In genomic region chr22:50218996-50219727, GRCh38 we compare ENCODE assay signal across 1 cellular context.
A peak's percentile ranks its signal among the peaks of the same experiment; 100 is the strongest.
TF ChIP-seq lines count a peak whose summit lies in the region.

No MANE protein-coding gene starts in this region.

TF ChIP-seq in H1, 55 proteins besides CTCF, POLR2A, EP300 and RAD21:
- peak; percentile 36; the same call in 1 of the 2 replicates for TF ChIP-seq E2F6 (IDR thresholded peaks at IDR 0.05)
- TF ChIP-seq USF2 (IDR thresholded peaks at IDR 0.05; ENCODE audit: low read length) = peak; percentile 77
- peak; percentile 90 for TF ChIP-seq MAX (IDR thresholded peaks at IDR 0.05)
- no peak for TF ChIP-seq EZH2 (IDR thresholded peaks at IDR 0.05; ENCODE audit: low read depth, low read length, severe bottlenecking)
